Comparison of ENCODE assay signal across 8 cellular contexts in the genomic region with DNA sequence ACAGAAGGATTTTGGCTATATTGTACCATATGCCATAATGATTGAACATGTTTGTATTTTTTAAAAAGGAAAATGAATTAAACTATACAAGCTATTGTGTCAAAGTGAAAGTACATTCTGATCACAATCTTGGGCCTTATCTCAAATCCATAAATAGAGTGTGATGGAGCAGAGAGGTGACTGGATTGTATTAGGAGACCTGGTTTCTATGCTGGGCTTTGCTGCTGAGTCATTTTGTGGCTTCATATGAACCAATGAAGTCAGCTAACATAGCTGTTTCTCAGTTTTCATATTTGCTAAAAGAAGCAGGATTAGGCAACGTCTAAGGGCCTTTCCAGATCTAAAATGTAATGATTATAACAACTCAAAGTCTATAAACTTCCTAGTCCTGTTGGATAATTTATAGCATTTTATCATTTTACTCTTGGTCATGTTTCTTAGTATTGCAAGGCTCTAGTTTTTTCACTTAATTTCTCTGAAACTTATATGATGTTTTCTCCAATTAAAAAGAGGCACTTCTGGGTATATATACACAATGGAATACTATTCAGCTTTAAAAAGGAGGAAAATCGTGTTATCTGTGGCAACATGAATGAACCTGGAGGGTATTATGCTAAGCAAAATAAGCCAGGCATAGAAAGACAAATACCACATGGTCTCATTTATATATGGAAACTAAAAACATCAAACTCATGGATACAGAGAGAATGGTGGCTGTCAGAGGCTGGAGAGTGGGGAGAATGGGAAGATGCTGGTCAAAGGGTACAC.
DNase-seq lines count a peak whose midpoint lies in the region; ATAC-seq, FAIRE-seq and TF ChIP-seq lines count a peak whose summit lies in the region.

No MANE protein-coding gene starts in this region.

- no peak overlapping the region for H3K27ac Mint-ChIP-seq in activated T-helper 1 cell treated with anti-CD3 and anti-CD28 coated beads, Interleukin-12 subunit alpha, Interleukin-12 subunit beta, Interleukin-2, Interleukin-4 antibody, amounts not matched to agents 30 ng/mL and 10 ng/mL and 1 ng/mL, durations not matched to agents 14 hours and 24 hours and 36 hours

- H3K27me3 ChIP-seq in kidney epithelial cell (ENCODE audit: control insufficient read depth, insufficient read depth, low read length) = no peaks in the 10 kb centered on the region

- H3K9me3 Mint-ChIP-seq in activated T-helper 1 cell treated with anti-CD3 and anti-CD28 coated beads, Interleukin-12 subunit alpha, Interleukin-12 subunit beta, Interleukin-2, Interleukin-4 antibody, amounts not matched to agents 30 ng/mL and 10 ng/mL and 1 ng/mL, durations not matched to agents 14 hours and 24 hours and 36 hours = no peaks in the 10 kb centered on the region

- no peak for DNase-seq in GM18507 (ENCODE audit: extremely low spot score, insufficient read length, low read depth)
- DNase-seq in RKO (ENCODE audit: low spot score) = peak; percentile 56
- DNase-seq in kidney epithelial cell (ENCODE audit: low read depth) = peak; percentile 51
- DNase-seq in activated T-helper 1 cell treated with anti-CD3 and anti-CD28 coated beads, Interleukin-12 subunit alpha, Interleukin-12 subunit beta, Interleukin-2, Interleukin-4 antibody, amounts not matched to agents 30 ng/mL and 10 ng/mL and 1 ng/mL, durations not matched to agents 14 hours and 24 hours and 36 hours (ENCODE audit: low spot score) = no peak
- DNase-seq in NCI-H187 (lab: John Stamatoyannopoulos, UW) = no peak
- no peak for DNase-seq in Ammon's horn (ENCODE audit: low spot score)
- no peak for DNase-seq in activated naive CD4-positive, alpha-beta T cell treated with anti-CD3 and anti-CD28 coated beads, Interleukin-2, amount 50 U/mL, for 16 hours

- peaks cover 8% of the 10 kb centered on the region for H3K4me1 Mint-ChIP-seq in activated T-helper 1 cell treated with anti-CD3 and anti-CD28 coated beads, Interleukin-12 subunit alpha, Interleukin-12 subunit beta, Interleukin-2, Interleukin-4 antibody, amounts not matched to agents 30 ng/mL and 10 ng/mL and 1 ng/mL, durations not matched to agents 14 hours and 24 hours and 36 hours (ENCODE audit: low read depth)

- H3K27me3 Mint-ChIP-seq in activated T-helper 1 cell treated with anti-CD3 and anti-CD28 coated beads, Interleukin-12 subunit alpha, Interleukin-12 subunit beta, Interleukin-2, Interleukin-4 antibody, amounts not matched to agents 30 ng/mL and 10 ng/mL and 1 ng/mL, durations not matched to agents 14 hours and 24 hours and 36 hours (ENCODE audit: insufficient read depth) = peaks cover 5% of the 10 kb centered on the region

- no peak overlapping the region for H3K4me3 ChIP-seq in kidney epithelial cell (ENCODE audit: low read depth, low read length)

- no peak for TF ChIP-seq CTCF in kidney epithelial cell (IDR thresholded peaks at IDR 0.05; ENCODE audit: insufficient read depth, low read length, poor library complexity, severe bottlenecking)

- intact Hi-C loops in activated T-helper 1 cell treated with anti-CD3 and anti-CD28 coated beads, Interleukin-12 subunit alpha, Interleukin-12 subunit beta, Interleukin-2, Interleukin-4 antibody, amounts not matched to agents 30 ng/mL and 10 ng/mL and 1 ng/mL, durations not matched to agents 14 hours and 24 hours and 36 hours (cut with micrococcal nuclease) = no loop called here

- H3K4me3 Mint-ChIP-seq in activated T-helper 1 cell treated with anti-CD3 and anti-CD28 coated beads, Interleukin-12 subunit alpha, Interleukin-12 subunit beta, Interleukin-2, Interleukin-4 antibody, amounts not matched to agents 30 ng/mL and 10 ng/mL and 1 ng/mL, durations not matched to agents 14 hours and 24 hours and 36 hours = no peak overlapping the region

- ATAC-seq in HG02759 (IDR thresholded peaks at IDR 0.05; ENCODE audit: unreplicated experiment) = peak; percentile 79

- H3K36me3 Mint-ChIP-seq in activated T-helper 1 cell treated with anti-CD3 and anti-CD28 coated beads, Interleukin-12 subunit alpha, Interleukin-12 subunit beta, Interleukin-2, Interleukin-4 antibody, amounts not matched to agents 30 ng/mL and 10 ng/mL and 1 ng/mL, durations not matched to agents 14 hours and 24 hours and 36 hours (ENCODE audit: low read depth) = no peaks in the 10 kb centered on the region

- H3K36me3 ChIP-seq in kidney epithelial cell (ENCODE audit: control insufficient read depth, insufficient read depth, low read length) = no peaks in the 10 kb centered on the region

- peak; percentile 39 for FAIRE-seq in GM18507 (lab: Jason Lieb, UNC)

Comparison
In these comparisons a context has a peak if more than half of its experiments do, and no peak if none do; other contexts are left out.
1. DNase-seq: peak in RKO (single experiment) and kidney epithelial cell (single experiment); none in GM18507 (single experiment), activated T-helper 1 cell treated with anti-CD3 and anti-CD28 coated beads, Interleukin-12 subunit alpha, Interleukin-12 subunit beta, Interleukin-2, Interleukin-4 antibody, amounts not matched to agents 30 ng/mL and 10 ng/mL and 1 ng/mL, durations not matched to agents 14 hours and 24 hours and 36 hours (single experiment), NCI-H187 (0 of 2), Ammon's horn (single experiment) and activated naive CD4-positive, alpha-beta T cell treated with anti-CD3 and anti-CD28 coated beads, Interleukin-2, amount 50 U/mL, for 16 hours (single experiment).